1 cellular context compared by ENCODE assay signal in the genomic region with DNA sequence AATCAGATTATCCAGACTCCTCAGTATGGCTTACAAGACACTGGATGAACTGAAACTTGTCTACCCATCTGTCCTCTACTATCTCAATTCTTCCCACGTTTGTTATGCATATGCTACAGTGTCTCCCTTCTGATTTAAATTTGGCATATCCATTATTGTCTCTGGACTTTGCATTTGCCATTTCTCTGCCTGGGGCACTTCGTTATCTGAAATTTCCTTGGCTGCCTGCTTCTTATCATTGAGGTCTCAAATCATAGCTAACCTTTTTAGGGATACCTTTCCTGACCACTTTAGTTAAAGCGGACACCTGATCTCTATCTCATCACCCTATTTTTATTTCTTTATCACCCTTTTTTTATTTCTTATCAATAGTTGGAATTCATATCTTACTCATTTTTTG.
A peak's percentile ranks its signal among the peaks of the same experiment; 100 is the strongest.
TF ChIP-seq lines count a peak whose summit lies in the region.

No MANE protein-coding gene starts in this region.

TF ChIP-seq in SK-N-SH, 30 proteins besides CTCF, POLR2A, EP300 and RAD21 (continued from another document):
- TF ChIP-seq REST (IDR thresholded peaks at IDR 0.05; ENCODE audit: low read depth, low read length) = no peak
- no peak for TF ChIP-seq TAF1 (IDR thresholded peaks at IDR 0.05; ENCODE audit: borderline replicate concordance, low read depth, low read length)
- no peak for TF ChIP-seq SMC3 (IDR thresholded peaks at IDR 0.05; ENCODE audit: low read depth, low read length)
- TF ChIP-seq GATA2 (CRISPR knock-in tag; IDR thresholded peaks at IDR 0.05) = peak; percentile 97
- TF ChIP-seq YY1 (IDR thresholded peaks at IDR 0.05; ENCODE audit: low read depth) = no peak
- TF ChIP-seq CHD2 (IDR thresholded peaks at IDR 0.05; ENCODE audit: low read length, partially characterized antibody) = peak; percentile 90
- TF ChIP-seq, protein P1, sequence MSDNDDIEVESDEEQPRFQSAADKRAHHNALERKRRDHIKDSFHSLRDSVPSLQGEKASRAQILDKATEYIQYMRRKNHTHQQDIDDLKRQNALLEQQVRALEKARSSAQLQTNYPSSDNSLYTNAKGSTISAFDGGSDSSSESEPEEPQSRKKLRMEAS (IDR thresholded peaks at IDR 0.05; ENCODE audit: low read depth) = no peak
- no peak for TF ChIP-seq RFX5 (IDR thresholded peaks at IDR 0.05; ENCODE audit: low read length)
- TF ChIP-seq, protein P2, sequence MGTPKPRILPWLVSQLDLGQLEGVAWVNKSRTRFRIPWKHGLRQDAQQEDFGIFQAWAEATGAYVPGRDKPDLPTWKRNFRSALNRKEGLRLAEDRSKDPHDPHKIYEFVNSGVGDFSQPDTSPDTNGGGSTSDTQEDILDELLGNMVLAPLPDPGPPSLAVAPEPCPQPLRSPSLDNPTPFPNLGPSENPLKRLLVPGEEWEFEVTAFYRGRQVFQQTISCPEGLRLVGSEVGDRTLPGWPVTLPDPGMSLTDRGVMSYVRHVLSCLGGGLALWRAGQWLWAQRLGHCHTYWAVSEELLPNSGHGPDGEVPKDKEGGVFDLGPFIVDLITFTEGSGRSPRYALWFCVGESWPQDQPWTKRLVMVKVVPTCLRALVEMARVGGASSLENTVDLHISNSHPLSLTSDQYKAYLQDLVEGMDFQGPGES (IDR thresholded peaks at IDR 0.05; ENCODE audit: low read depth, low read length) = no peak
- TF ChIP-seq FOSL2 (IDR thresholded peaks at IDR 0.05; ENCODE audit: borderline replicate concordance, low read depth) = no peak
- TF ChIP-seq SIN3A (IDR thresholded peaks at IDR 0.05; ENCODE audit: borderline replicate concordance, low read depth, low read length) = no peak
- TF ChIP-seq GABPA (IDR thresholded peaks at IDR 0.05; ENCODE audit: low read depth) = no peak
- TF ChIP-seq, protein P3, sequence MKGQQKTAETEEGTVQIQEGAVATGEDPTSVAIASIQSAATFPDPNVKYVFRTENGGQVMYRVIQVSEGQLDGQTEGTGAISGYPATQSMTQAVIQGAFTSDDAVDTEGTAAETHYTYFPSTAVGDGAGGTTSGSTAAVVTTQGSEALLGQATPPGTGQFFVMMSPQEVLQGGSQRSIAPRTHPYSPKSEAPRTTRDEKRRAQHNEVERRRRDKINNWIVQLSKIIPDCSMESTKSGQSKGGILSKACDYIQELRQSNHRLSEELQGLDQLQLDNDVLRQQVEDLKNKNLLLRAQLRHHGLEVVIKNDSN (IDR thresholded peaks at IDR 0.05; ENCODE audit: borderline replicate concordance, low read depth) = no peak
- TF ChIP-seq POLR2AphosphoS5 (IDR thresholded peaks at IDR 0.05; ENCODE audit: low read depth, low read length) = no peak
- no peak for TF ChIP-seq NRF1 (IDR thresholded peaks at IDR 0.05; ENCODE audit: low read depth, low read length)
TF ChIP-seq in SK-N-SH: peak in this region for 5.
